Comparison of ENCODE assay signal across 13 cellular contexts in genomic region chr11:87437844-87438223, GRCh38.
DNase-seq lines count a peak whose midpoint lies in the region; ATAC-seq, FAIRE-seq and TF ChIP-seq lines count a peak whose summit lies in the region.
"Had no signal": no experiment of that assay in that cellular context is flagged by ENCODE, and none has a peak within 500 bp of the region (broad histone marks: within the 10 kb centered on the region; RNA-seq: fewer than 3 reads in every experiment).

No MANE protein-coding gene starts in this region.

- no peaks in the 10 kb centered on the region for H3K36me3 Mint-ChIP-seq in astrocyte (ENCODE audit: low read depth, unreplicated experiment)
- H3K36me3 Mint-ChIP-seq: activated naive CD8-positive, alpha-beta T cell had no signal

- H3K9me3 Mint-ChIP-seq in astrocyte (ENCODE audit: unreplicated experiment), result no peaks in the 10 kb centered on the region

- no peak overlapping the region for H3K27ac Mint-ChIP-seq in astrocyte (ENCODE audit: unreplicated experiment)
- H3K27ac Mint-ChIP-seq: activated naive CD8-positive, alpha-beta T cell had no signal

- H3K27me3 ChIP-seq in astrocyte (ENCODE audit: insufficient read depth, low read length) (no peaks in the 10 kb centered on the region), keratinocyte (ENCODE audit: control insufficient read depth, extremely low read depth, insufficient read depth, low read length) (no peaks in the 10 kb centered on the region), left lung (no peaks in the 10 kb centered on the region), thyroid gland (no peaks in the 10 kb centered on the region)

- H3K4me2 ChIP-seq in astrocyte (ENCODE audit: low read length) (peak overlapping the region; percentile 19), keratinocyte (ENCODE audit: control insufficient read depth, extremely low read depth, insufficient read depth, low read depth, low read length) (peak overlapping the region; percentile 13)

- H3K9ac ChIP-seq in astrocyte (ENCODE audit: low read length) (no peak overlapping the region), keratinocyte (ENCODE audit: control insufficient read depth, extremely low read depth, insufficient read depth, low read length) (no peak overlapping the region)

- DNase-seq in AG08396 (ENCODE audit: low spot score) (peak; percentile 31), HT1080 (ENCODE audit: low read depth) (peak; percentile 85), astrocyte (ENCODE audit: low read depth) (peak; percentile 89), keratinocyte (ENCODE audit: low read depth, low spot score) (peak; percentile 38), sciatic nerve (ENCODE audit: low spot score) (no peak), UCSD-AML1 (lab: John Stamatoyannopoulos, UW; ENCODE audit: unreplicated experiment) (no peak), left lung (no peak), thyroid gland (no peak)
- DNase-seq: activated T-cell treated with anti-CD3 and anti-CD28 coated beads for 4 hours, AML-193, midbrain, occipital lobe had no signal

- H3K36me3 ChIP-seq in astrocyte (ENCODE audit: insufficient read depth, low read length) (no peaks in the 10 kb centered on the region), keratinocyte (ENCODE audit: control insufficient read depth in 2 of 2, extremely low read depth in 1 of 2, insufficient read depth in 2 of 2, low read length in 2 of 2) (no peaks in the 10 kb centered on the region), left lung (no peaks in the 10 kb centered on the region), thyroid gland (no peaks in the 10 kb centered on the region)

- H3K9me1 ChIP-seq in keratinocyte (ENCODE audit: control insufficient read depth, extremely low read depth, insufficient read depth, low read length), result no peaks in the 10 kb centered on the region

- H4K20me1 ChIP-seq in astrocyte (ENCODE audit: insufficient read depth, low read length) (no peaks in the 10 kb centered on the region), keratinocyte (ENCODE audit: control insufficient read depth, extremely low read depth, insufficient read depth, low read length) (no peaks in the 10 kb centered on the region)

- no peak overlapping the region for H3K4me3 Mint-ChIP-seq in astrocyte (ENCODE audit: unreplicated experiment)
- H3K4me3 Mint-ChIP-seq: activated naive CD8-positive, alpha-beta T cell had no signal

- intact Hi-C loops in sciatic nerve (cut with DNase I) (no loop called here), left lung (cut with DNase I) (no loop called here), thyroid gland (cut with DNase I) (no loop called here)

- peak overlapping the region; percentile 57 for H3K27ac ChIP-seq in astrocyte (ENCODE audit: low read depth, low read length)
- no peak overlapping the region for H3K27ac ChIP-seq in keratinocyte (ENCODE audit: control insufficient read depth, insufficient read depth, low read length)
- H3K27ac ChIP-seq in left lung, result no peak overlapping the region
- H3K27ac ChIP-seq in thyroid gland, result no peak overlapping the region

- dilution Hi-C loops in keratinocyte (cut with MboI; ENCODE audit: extremely low pct_ligation_motif_present, low sequenced_read_pairs), result no loop called here

- TF ChIP-seq CTCF in astrocyte (IDR thresholded peaks at IDR 0.05; ENCODE audit: insufficient read depth, low read depth, low read length) (no peak), keratinocyte (optimal IDR thresholded peaks at IDR 0.05 in 1 of 3, IDR thresholded peaks at IDR 0.05 in 1 of 3, conservative IDR thresholded peaks at IDR 0.05 in 1 of 3; ENCODE audit: extremely low read depth in 1 of 3, insufficient read depth in 2 of 3, low read length in 3 of 3) (no peak), left lung (IDR thresholded peaks at IDR 0.05) (no peak), thyroid gland (IDR thresholded peaks at IDR 0.05) (no peak)

- FAIRE-seq in astrocyte (lab: Jason Lieb, UNC) (peak; percentile 93), keratinocyte (lab: Jason Lieb, UNC) (peak; percentile 67)

- no peak for TF ChIP-seq POLR2A in thyroid gland (IDR thresholded peaks at IDR 0.05)

- peaks cover 25% of the 10 kb centered on the region for H3K4me1 Mint-ChIP-seq in astrocyte (ENCODE audit: low read depth, unreplicated experiment)

- H3K4me3 ChIP-seq in astrocyte (ENCODE audit: insufficient read depth, low read depth, low read length), result no peak overlapping the region
- H3K4me3 ChIP-seq in keratinocyte (ENCODE audit: control insufficient read depth in 2 of 3, extremely low read depth in 1 of 3, insufficient read depth in 2 of 3, low read depth in 1 of 3, low read length in 3 of 3), result no peak overlapping the region
- no peak overlapping the region for H3K4me3 ChIP-seq in left lung
- H3K4me3 ChIP-seq in thyroid gland (replicated peaks in 1 of 3), result no peak overlapping the region

- H2AFZ ChIP-seq in astrocyte (ENCODE audit: low read depth, low read length) (no peak overlapping the region), keratinocyte (ENCODE audit: control insufficient read depth, low read length) (no peak overlapping the region)

- H3K4me1 ChIP-seq in astrocyte (ENCODE audit: insufficient read depth, low read length) (peaks cover 17% of the 10 kb centered on the region), keratinocyte (ENCODE audit: control insufficient read depth, extremely low read depth, insufficient read depth, low read length) (peaks cover 12% of the 10 kb centered on the region), left lung (no peaks in the 10 kb centered on the region), thyroid gland (no peaks in the 10 kb centered on the region)

- ATAC-seq in sciatic nerve (no peak), left lung (no peak)

- no peaks in the 10 kb centered on the region for H3K27me3 Mint-ChIP-seq in astrocyte (ENCODE audit: low read depth, unreplicated experiment)

- H3K79me2 ChIP-seq in astrocyte (ENCODE audit: insufficient read depth, low read length) (no peaks in the 10 kb centered on the region), keratinocyte (ENCODE audit: control insufficient read depth, insufficient read depth, low read length) (no peaks in the 10 kb centered on the region)

- H3K9me3 ChIP-seq in astrocyte (ENCODE audit: insufficient read depth, low read depth, low read length), result no peaks in the 10 kb centered on the region
- no peaks in the 10 kb centered on the region for H3K9me3 ChIP-seq in keratinocyte (ENCODE audit: control insufficient read depth, low read depth, low read length)
- H3K9me3 ChIP-seq in left lung, result no peaks in the 10 kb centered on the region
- H3K9me3 ChIP-seq in thyroid gland, result no peaks in the 10 kb centered on the region

Comparison
In these comparisons a context has a peak if more than half of its experiments do, and no peak if none do; other contexts are left out.
1. DNase-seq: peak in AG08396 (single experiment), HT1080 (single experiment), astrocyte (single experiment) and keratinocyte (single experiment); none in sciatic nerve (single experiment), UCSD-AML1 (single experiment), left lung (0 of 2) and thyroid gland (0 of 2).